In the genomic region with DNA sequence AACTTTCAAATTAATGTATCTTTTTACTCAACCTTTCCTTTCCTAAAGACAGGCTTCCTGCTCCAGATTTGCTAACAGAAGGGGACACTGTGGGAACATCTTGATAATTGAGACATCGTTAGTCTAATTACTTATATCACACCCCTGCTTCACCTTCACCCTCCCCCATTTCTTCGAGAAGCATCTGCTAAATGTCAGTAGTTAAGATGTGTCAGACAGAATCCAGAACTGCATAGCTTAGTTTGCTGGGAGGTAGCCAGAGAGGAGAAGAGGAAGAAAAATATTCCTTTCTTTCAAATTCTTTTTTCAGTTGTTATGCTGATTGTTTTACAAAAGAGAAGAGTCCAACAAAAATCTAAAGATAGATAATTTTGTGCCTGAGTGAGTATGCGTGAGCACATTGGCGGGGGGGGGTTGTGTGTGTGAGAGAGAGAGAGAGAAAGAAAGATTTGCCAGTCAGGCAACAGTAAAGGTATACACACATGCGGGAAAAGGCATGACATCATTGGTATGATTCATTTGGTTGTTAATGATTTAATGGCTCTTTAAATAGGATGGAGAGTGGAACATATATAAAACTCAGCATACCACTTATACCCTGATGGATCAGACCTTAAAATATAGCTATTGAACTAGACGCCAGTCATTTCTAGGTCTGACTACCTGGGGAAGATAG, we compare ENCODE assay signal across 16 cellular contexts.
DNase-seq lines count a peak whose midpoint lies in the region; ATAC-seq and TF ChIP-seq lines count a peak whose summit lies in the region.
"Had no signal": no experiment of that assay in that cellular context is flagged by ENCODE, and none has a peak within 500 bp of the region (broad histone marks: within the 10 kb centered on the region; RNA-seq: fewer than 3 reads in every experiment).

No MANE protein-coding gene starts in this region.

- no peaks in the 10 kb centered on the region for H4K20me1 ChIP-seq in GM23248 (ENCODE audit: insufficient read depth)

- ATAC-seq in SK-N-SH treated with all-trans-retinoic acid at 6 μM for 48 hours: no peak; the same call in 2 of the 3 replicates
- ATAC-seq: naive thymus-derived CD4-positive, alpha-beta T cell; sciatic nerve; WTC11 had no signal

- H3K9ac ChIP-seq in GM23248: peak overlapping the region; percentile 12; the same call in 1 of the 2 replicates

- H2AFZ ChIP-seq in GM23248 (peak overlapping the region; percentile 0; the same call in 1 of the 2 replicates), neuron (ENCODE audit: low read depth, low read length) (peak overlapping the region; percentile 51)

- no peaks in the 10 kb centered on the region for H3K27me3 ChIP-seq in GM23248 (replicated peaks; ENCODE audit: insufficient read depth)
- H3K27me3 ChIP-seq in neuron (ENCODE audit: insufficient read depth, low read length): no peaks in the 10 kb centered on the region
- H3K27me3 ChIP-seq: MG63 had no signal

- H3K4me3 ChIP-seq in GM23248 (no peak overlapping the region), foreskin fibroblast (ENCODE audit: low read depth in 1 of 2, low read length in 2 of 2) (no peak overlapping the region), neuron (ENCODE audit: low read length) (no peak overlapping the region)
- H3K4me3 ChIP-seq: MG63 had no signal

- in situ Hi-C loops in GM23248 (cut with MboI): no loop called here

- H3K79me2 ChIP-seq in GM23248 (ENCODE audit: insufficient read depth): no peaks in the 10 kb centered on the region

- H3F3A ChIP-seq in GM23248 (ENCODE audit: insufficient read depth): peaks cover 19% of the 10 kb centered on the region

- H3K9me3 ChIP-seq in GM23248 (ENCODE audit: low read depth) (no peaks in the 10 kb centered on the region), neuron (ENCODE audit: low read length) (no peaks in the 10 kb centered on the region)
- H3K9me3 ChIP-seq: MG63 had no signal

- H3K36me3 ChIP-seq in GM23248 (ENCODE audit: low read depth): no peaks in the 10 kb centered on the region
- no peaks in the 10 kb centered on the region for H3K36me3 ChIP-seq in neuron (ENCODE audit: insufficient read depth, low read length)
- H3K36me3 ChIP-seq: MG63 had no signal

- DNase-seq in GM23248 (peak; percentile 52), foreskin fibroblast (peak; percentile 25 to 41), amniotic stem cell (lab: John Stamatoyannopoulos, UW) (no peak), T1000 (lab: John Stamatoyannopoulos, UW) (no peak), GDM1 (lab: John Stamatoyannopoulos, UW) (no peak)
- no peak for DNase-seq in stimulated activated CD4-positive, alpha-beta T cell treated with anti-CD3 and anti-CD28 coated beads, Interleukin-4, amount 100 ng/mL, for 24 hours
- DNase-seq: activated CD8-positive, alpha-beta memory T cell treated with anti-CD3 and anti-CD28 coated beads, Interleukin-2, amount 50 U/mL, for 4 hours; CD4-positive, CD25-positive, alpha-beta regulatory T cell; H9; MG63; naive thymus-derived CD4-positive, alpha-beta T cell; SW 1271 had no signal

- H3K4me1 ChIP-seq in GM23248 (ENCODE audit: insufficient read depth) (peaks cover 33% of the 10 kb centered on the region), neuron (ENCODE audit: insufficient read depth, low read length) (no peaks in the 10 kb centered on the region)

- 0 out of 2 replicates have a peak, but pooled peaks cover 10% of the 10 kb centered on the region for H3K9me2 ChIP-seq in GM23248 (ENCODE audit: insufficient read depth)

- WGBS in GM23248 (ENCODE audit: low coverage in 1 of 2, low lambda C conversion rate in 2 of 2, missing lambda C conversion rate in 2 of 2), 2 experiments: 30 to 35% methylated on average over 5 to 6 of the region's 6 CpGs

- H3K4me2 ChIP-seq in GM23248 (ENCODE audit: unreplicated experiment): peak overlapping the region; percentile 16

- H3K27ac ChIP-seq in GM23248: peak overlapping the region; percentile 29; the same call in 1 of the 2 replicates

- TF ChIP-seq CTCF in foreskin fibroblast (IDR thresholded peaks at IDR 0.05; ENCODE audit: low read depth, low read length): no peak

TF ChIP-seq in SK-N-SH treated with all-trans-retinoic acid at 6 μM for 48 hours, 23 proteins besides CTCF, POLR2A, EP300 and RAD21:
- no peak for TF ChIP-seq ESRRG (CRISPR knock-in tag; IDR thresholded peaks at IDR 0.05)
- peak; percentile 75 for TF ChIP-seq TCF4 (CRISPR knock-in tag; IDR thresholded peaks at IDR 0.05; ENCODE audit: borderline replicate concordance)
- 0 out of 2 replicates have a peak, but pooled peaks have one; percentile 5 for TF ChIP-seq SNAI2 (CRISPR knock-in tag; IDR thresholded peaks at IDR 0.05)
- peak; percentile 94 for TF ChIP-seq CREB5 (CRISPR knock-in tag; IDR thresholded peaks at IDR 0.05; ENCODE audit: low read depth)
- 0 out of 2 replicates have a peak, but pooled peaks have one; percentile 2 for TF ChIP-seq ZC3H10 (CRISPR knock-in tag; IDR thresholded peaks at IDR 0.05)
- TF ChIP-seq ZNF565 (CRISPR knock-in tag; conservative IDR thresholded peaks at IDR 0.05; ENCODE audit: low read depth): no peak
- peak; percentile 27 for TF ChIP-seq CSDC2 (CRISPR knock-in tag; IDR thresholded peaks at IDR 0.05)
- peak; percentile 92 for TF ChIP-seq ISL1 (CRISPR knock-in tag; IDR thresholded peaks at IDR 0.05)
- TF ChIP-seq PATZ1 (CRISPR knock-in tag; IDR thresholded peaks at IDR 0.05; ENCODE audit: borderline replicate concordance): peak; percentile 57; the same call in 1 of the 2 replicates

Comparison
In these comparisons a context has a peak if more than half of its experiments do, and no peak if none do; other contexts are left out.
1. DNase-seq: peak in GM23248 (single experiment) and foreskin fibroblast (2 of 2); none in amniotic stem cell (single experiment), T1000 (single experiment), GDM1 (single experiment) and stimulated activated CD4-positive, alpha-beta T cell treated with anti-CD3 and anti-CD28 coated beads, Interleukin-4, amount 100 ng/mL, for 24 hours (single experiment).